Comparison of ENCODE assay signal across 21 cellular contexts in the genomic region with DNA sequence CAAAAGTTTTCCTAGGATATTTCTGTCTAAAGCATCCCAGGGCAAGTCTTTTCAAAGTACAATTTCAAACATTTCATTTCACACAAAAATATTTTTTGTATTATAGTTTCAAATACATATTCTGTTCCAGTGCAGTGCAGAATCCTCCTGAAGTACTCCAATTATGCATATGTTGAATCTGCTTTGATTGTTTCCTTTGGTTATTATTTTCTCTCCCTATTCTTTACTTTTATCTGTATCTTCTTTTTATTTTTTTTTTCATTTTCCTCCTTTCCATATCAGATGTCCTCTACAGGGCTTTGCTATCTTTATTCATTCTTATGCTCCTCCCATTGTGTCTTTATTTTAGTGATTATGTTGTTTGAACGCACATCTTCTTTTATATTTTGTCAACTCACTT.
A peak's percentile ranks its signal among the peaks of the same experiment; 100 is the strongest.
DNase-seq lines count a peak whose midpoint lies in the region; ATAC-seq, FAIRE-seq and TF ChIP-seq lines count a peak whose summit lies in the region.
"Had no signal": no experiment of that assay in that cellular context is flagged by ENCODE, and none has a peak within 500 bp of the region (broad histone marks: within the 10 kb centered on the region; RNA-seq: fewer than 3 reads in every experiment).

No MANE protein-coding gene starts in this region.

- ATAC-seq in activated T-cell treated with anti-CD3 and anti-CD28 coated beads, Interleukin-2, amount 50 U/mL, for 72 hours (replicated peaks in 1 of 2), result no peak
- ATAC-seq in activated T-cell treated with anti-CD3 and anti-CD28 coated beads, Interleukin-2, amount 50 U/mL, for 4 hours, result no peak
- ATAC-seq in GM21717 (IDR thresholded peaks at IDR 0.05; ENCODE audit: unreplicated experiment), result no peak

- peaks cover 8% of the 10 kb centered on the region in 2 donors for H3K36me3 Mint-ChIP-seq in activated T-cell treated with anti-CD3 and anti-CD28 coated beads, Interleukin-2, amount 50 U/mL, for 72 hours (ENCODE audit: insufficient read depth in 2 of 2)
- peaks cover 34% of the 10 kb centered on the region for H3K36me3 Mint-ChIP-seq in activated T-cell treated with anti-CD3 and anti-CD28 coated beads, Interleukin-2, amount 50 U/mL, for 4 hours (ENCODE audit: insufficient read depth)
- H3K36me3 Mint-ChIP-seq in CD8-positive, alpha-beta memory T cell, result peaks cover 27 to 60% (median 41%) of the 10 kb centered on the region in 3 donors

- no peak for DNase-seq in activated T-cell treated with anti-CD3 and anti-CD28 coated beads, Interleukin-2, amount 50 U/mL, for 72 hours
- DNase-seq in activated T-cell treated with anti-CD3 and anti-CD28 coated beads, Interleukin-2, amount 50 U/mL, for 4 hours, result no peak
- DNase-seq in small intestine, result no peak
- no peak for DNase-seq in CD8-positive, alpha-beta memory T cell
- DNase-seq: 8988T; ACHN; BE2C; C1 segment of cervical spinal cord; Caco-2; Calu3; CD4-positive, alpha-beta memory T cell; CD4-positive, CD25-positive, alpha-beta regulatory T cell; DMS79 treated with DMSO at 0.1 percent for 48 hours; GF-D8 had no signal

- POLR2A ChIA-PET in HEK293 (lab: Yijun Ruan, JAX), result no interaction called here
- POLR2A ChIA-PET in CD8-positive, alpha-beta memory T cell (lab: Charles Lee), result no interaction called here

- H3K9me3 ChIP-seq in HEK293 (ENCODE audit: control insufficient read depth, insufficient read depth, low read depth, low read length), result no peaks in the 10 kb centered on the region
- H3K9me3 ChIP-seq in small intestine (ENCODE audit: control insufficient read depth, low read depth), result no peaks in the 10 kb centered on the region
- peaks cover 4% of the 10 kb centered on the region for H3K9me3 ChIP-seq in CD8-positive, alpha-beta memory T cell (ENCODE audit: low read length)
- H3K9me3 ChIP-seq: BE2C, Caco-2 had no signal

- H3K4me3 Mint-ChIP-seq in activated T-cell treated with anti-CD3 and anti-CD28 coated beads, Interleukin-2, amount 50 U/mL, for 72 hours, result no peak overlapping the region
- H3K4me3 Mint-ChIP-seq in activated T-cell treated with anti-CD3 and anti-CD28 coated beads, Interleukin-2, amount 50 U/mL, for 4 hours, result no peak overlapping the region
- H3K4me3 Mint-ChIP-seq in CD8-positive, alpha-beta memory T cell, result peak overlapping the region in 1 of 7 donors; percentile 24
- H3K4me3 Mint-ChIP-seq: CD14-positive monocyte; CD4-positive, alpha-beta memory T cell; CD4-positive, CD25-positive, alpha-beta regulatory T cell had no signal

- H3K4me1 Mint-ChIP-seq in activated T-cell treated with anti-CD3 and anti-CD28 coated beads, Interleukin-2, amount 50 U/mL, for 72 hours (ENCODE audit: low read depth), result no peaks in the 10 kb centered on the region
- H3K4me1 Mint-ChIP-seq in activated T-cell treated with anti-CD3 and anti-CD28 coated beads, Interleukin-2, amount 50 U/mL, for 4 hours (ENCODE audit: low read depth), result no peaks in the 10 kb centered on the region
- peaks cover 0 to 9% (median 0%) of the 10 kb centered on the region in 3 donors for H3K4me1 Mint-ChIP-seq in CD8-positive, alpha-beta memory T cell

- H3K36me3 ChIP-seq in HEK293 (ENCODE audit: control insufficient read depth in 2 of 2, insufficient read depth in 1 of 2, low read length in 2 of 2) (no peaks in the 10 kb centered on the region), small intestine (ENCODE audit: control insufficient read depth in 2 of 2, insufficient read depth in 2 of 2, low read length in 2 of 2) (no peaks in the 10 kb centered on the region)
- no peaks in the 10 kb centered on the region for H3K36me3 ChIP-seq in CD8-positive, alpha-beta memory T cell (ENCODE audit: insufficient read depth, low read length)
- H3K36me3 ChIP-seq: BE2C, BLaER1 had no signal

- 91 to 100% (median 98%) methylated on average over 1 of the region's 1 CpG for WGBS in small intestine, 3 donors

- no peaks in the 10 kb centered on the region for H3K27me3 ChIP-seq in small intestine (ENCODE audit: control insufficient read depth in 2 of 2, insufficient read depth in 2 of 2, low read length in 2 of 2)
- no peaks in the 10 kb centered on the region for H3K27me3 ChIP-seq in CD8-positive, alpha-beta memory T cell (ENCODE audit: insufficient read depth, low read length, poor library complexity, severe bottlenecking)
- H3K27me3 ChIP-seq: BE2C, BLaER1 had no signal

- peak; percentile 30 for FAIRE-seq in small intestine (lab: Jason Lieb, UNC)
- FAIRE-seq: D721Med, G401.6, GM12891 had no signal

- CTCF ChIA-PET in HEK293 (lab: Yijun Ruan, JAX), result no interaction called here
- CTCF ChIA-PET in CD8-positive, alpha-beta memory T cell (lab: Charles Lee), result no interaction called here

- peaks cover 6% of the 10 kb centered on the region in 2 donors for H3K9me3 Mint-ChIP-seq in activated T-cell treated with anti-CD3 and anti-CD28 coated beads, Interleukin-2, amount 50 U/mL, for 72 hours
- H3K9me3 Mint-ChIP-seq in activated T-cell treated with anti-CD3 and anti-CD28 coated beads, Interleukin-2, amount 50 U/mL, for 4 hours, result peaks cover 25% of the 10 kb centered on the region
- peaks cover 6 to 21% (median 16%) of the 10 kb centered on the region in 5 donors for H3K9me3 Mint-ChIP-seq in CD8-positive, alpha-beta memory T cell

- peak overlapping the region; percentile 33 for H3K27ac Mint-ChIP-seq in activated T-cell treated with anti-CD3 and anti-CD28 coated beads, Interleukin-2, amount 50 U/mL, for 72 hours
- peak overlapping the region in 1 of 8 donors; percentile 11 for H3K27ac Mint-ChIP-seq in CD8-positive, alpha-beta memory T cell
- H3K27ac Mint-ChIP-seq: CD14-positive monocyte; CD4-positive, alpha-beta memory T cell; CD4-positive, CD25-positive, alpha-beta regulatory T cell had no signal

- no peaks in the 10 kb centered on the region for H3K4me1 ChIP-seq in HEK293 (ENCODE audit: control insufficient read depth, insufficient read depth, low read length)
- no peaks in the 10 kb centered on the region for H3K4me1 ChIP-seq in small intestine (ENCODE audit: control insufficient read depth in 2 of 2, insufficient read depth in 1 of 2, low read depth in 1 of 2, low read length in 1 of 2)
- no peaks in the 10 kb centered on the region for H3K4me1 ChIP-seq in CD8-positive, alpha-beta memory T cell (ENCODE audit: insufficient read depth, low read length)
- H3K4me1 ChIP-seq: BLaER1, Caco-2 had no signal

- H3K27ac ChIP-seq in HEK293 (ENCODE audit: extremely low read depth, low read depth, low read length), result no peak overlapping the region
- H3K27ac ChIP-seq in small intestine (ENCODE audit: low read depth in 1 of 2, low read length in 1 of 2), result no peak overlapping the region
- no peak overlapping the region for H3K27ac ChIP-seq in CD8-positive, alpha-beta memory T cell (ENCODE audit: low read depth, low read length)
- H3K27ac ChIP-seq: BLaER1 had no signal

- H3K4me3 ChIP-seq in HEK293 (ENCODE audit: low read depth, low read length) (no peak overlapping the region), small intestine (ENCODE audit: low read depth in 1 of 2, low read length in 2 of 2) (no peak overlapping the region)
- no peak overlapping the region for H3K4me3 ChIP-seq in CD8-positive, alpha-beta memory T cell (ENCODE audit: low read length)
- H3K4me3 ChIP-seq: BLaER1 had no signal

- TF ChIP-seq CTCF in HEK293 (tag by site-specific recombination; IDR thresholded peaks at IDR 0.05), result no peak

- H3K27me3 Mint-ChIP-seq in activated T-cell treated with anti-CD3 and anti-CD28 coated beads, Interleukin-2, amount 50 U/mL, for 72 hours (ENCODE audit: low read depth), result no peaks in the 10 kb centered on the region
- H3K27me3 Mint-ChIP-seq in activated T-cell treated with anti-CD3 and anti-CD28 coated beads, Interleukin-2, amount 50 U/mL, for 4 hours (ENCODE audit: low read depth), result no peaks in the 10 kb centered on the region
- no peaks in the 10 kb centered on the region for H3K27me3 Mint-ChIP-seq in CD8-positive, alpha-beta memory T cell
- H3K27me3 Mint-ChIP-seq: CD4-positive, alpha-beta memory T cell; CD4-positive, CD25-positive, alpha-beta regulatory T cell had no signal

TF ChIP-seq in HEK293, 187 proteins besides CTCF, POLR2A, EP300 and RAD21:
- TF ChIP-seq ZNF37A (tag by site-specific recombination; IDR thresholded peaks at IDR 0.05) (no peak), SETDB1 (IDR thresholded peaks at IDR 0.05; ENCODE audit: insufficient read length, low read length) (peak; percentile 75), TRIM28 (IDR thresholded peaks at IDR 0.05; ENCODE audit: borderline replicate concordance, low read length) (0 out of 2 replicates have a peak, but pooled peaks have one; percentile 59), ZNF133 (tag by site-specific recombination; IDR thresholded peaks at IDR 0.05) (peak; percentile 93)
